In genomic region chr2:163808406-163808805, GRCh38 we compare ENCODE assay signal across 23 cellular contexts.
A peak's percentile ranks its signal among the peaks of the same experiment; 100 is the strongest.
DNase-seq lines count a peak whose midpoint lies in the region; ATAC-seq, FAIRE-seq and TF ChIP-seq lines count a peak whose summit lies in the region.
"Had no signal": no experiment of that assay in that cellular context is flagged by ENCODE, and none has a peak within 500 bp of the region (broad histone marks: within the 10 kb centered on the region; RNA-seq: fewer than 3 reads in every experiment).

No MANE protein-coding gene starts in this region.

- H3K27ac ChIP-seq in breast epithelium (no peak overlapping the region), endodermal cell (ENCODE audit: low read depth, low read length) (no peak overlapping the region)
- H3K27ac ChIP-seq: SJSA1 had no signal

- BruUV-seq in MCF 10A (replicated peaks; lab: Mats Ljungman, UMichigan), result no TSS peak

- no peaks in the 10 kb centered on the region for H3K36me3 ChIP-seq in breast epithelium
- H3K36me3 ChIP-seq in endodermal cell (ENCODE audit: control insufficient read depth, insufficient read depth, low read length), result no peaks in the 10 kb centered on the region
- H3K36me3 ChIP-seq: SJSA1 had no signal

- intact Hi-C loops in MCF 10A (cut with micrococcal nuclease) (no loop called here), breast epithelium (cut with DNase I; ENCODE audit: low total_unique reads) (no loop called here)

- FAIRE-seq in H54 (lab: Jason Lieb, UNC), result no peak
- FAIRE-seq: G401.6, H1 had no signal

- TF ChIP-seq CTCF in MCF 10A (IDR thresholded peaks at IDR 0.05; ENCODE audit: unreplicated experiment) (no peak), breast epithelium (IDR thresholded peaks at IDR 0.05) (no peak), NB4 (IDR thresholded peaks at IDR 0.05; ENCODE audit: low read depth, low read length) (no peak), endodermal cell (conservative IDR thresholded peaks at IDR 0.05) (peak; percentile 60), type B pancreatic cell (conservative IDR thresholded peaks at IDR 0.05) (peak; percentile 18)

- H3K4me3 ChIP-seq in breast epithelium (no peak overlapping the region), NB4 (ENCODE audit: low read depth, low read length) (no peak overlapping the region), endodermal cell (ENCODE audit: low read length) (no peak overlapping the region)
- H3K4me3 ChIP-seq: SJSA1 had no signal

- TF ChIP-seq POLR2A in breast epithelium (IDR thresholded peaks at IDR 0.05) (no peak), NB4 (IDR thresholded peaks at IDR 0.05; ENCODE audit: extremely low read depth, insufficient read length) (no peak), H54 (IDR thresholded peaks at IDR 0.05; ENCODE audit: low read depth, low read length) (no peak)

- no peak overlapping the region for H3K4me3 Mint-ChIP-seq in MCF 10A (ENCODE audit: unreplicated experiment)
- H3K4me3 Mint-ChIP-seq in endodermal cell, result no peak overlapping the region
- no peak overlapping the region for H3K4me3 Mint-ChIP-seq in type B pancreatic cell
- H3K4me3 Mint-ChIP-seq: CD8-positive, alpha-beta T cell; IgD-negative memory B cell had no signal

- CTCF ChIA-PET in MCF 10A (lab: Yijun Ruan, JAX), result no interaction called here

- POLR2A ChIA-PET in MCF 10A (lab: Yijun Ruan, JAX), result no interaction called here

- H3K36me3 Mint-ChIP-seq in MCF 10A (ENCODE audit: insufficient read depth, unreplicated experiment) (no peaks in the 10 kb centered on the region), endodermal cell (ENCODE audit: low read depth) (no peaks in the 10 kb centered on the region), type B pancreatic cell (no peaks in the 10 kb centered on the region)
- H3K36me3 Mint-ChIP-seq: CD8-positive, alpha-beta T cell; IgD-negative memory B cell had no signal

- H3K9me3 Mint-ChIP-seq in MCF 10A (ENCODE audit: unreplicated experiment), result no peaks in the 10 kb centered on the region
- H3K9me3 Mint-ChIP-seq in endodermal cell, result peaks cover 2% of the 10 kb centered on the region
- peaks cover 3% of the 10 kb centered on the region for H3K9me3 Mint-ChIP-seq in type B pancreatic cell

- 92% methylated on average over 2 of the region's 2 CpGs; no CpG with 5 or more reads in 1 of the 2 experiments for WGBS in endodermal cell (ENCODE audit: insufficient coverage in 1 of 2, insufficient read length in 1 of 2), 2 experiments

- no peak for ATAC-seq in GM21576 (IDR thresholded peaks at IDR 0.05; ENCODE audit: unreplicated experiment)
- no peak for ATAC-seq in GM18868 (IDR thresholded peaks at IDR 0.05; ENCODE audit: unreplicated experiment)
- ATAC-seq: CD8-positive, alpha-beta T cell; Right ventricle myocardium inferior had no signal

- no peak overlapping the region for H3K9ac ChIP-seq in endodermal cell (ENCODE audit: extremely low read depth, low read length, poor library complexity, severe bottlenecking)

- H3K27me3 Mint-ChIP-seq in MCF 10A (ENCODE audit: insufficient read depth, unreplicated experiment) (no peaks in the 10 kb centered on the region), endodermal cell (ENCODE audit: insufficient read depth) (no peaks in the 10 kb centered on the region), type B pancreatic cell (no peaks in the 10 kb centered on the region)
- H3K27me3 Mint-ChIP-seq: IgD-negative memory B cell had no signal

- H3K4me1 ChIP-seq in breast epithelium (no peaks in the 10 kb centered on the region), endodermal cell (ENCODE audit: control insufficient read depth, insufficient read depth, low read length) (no peaks in the 10 kb centered on the region)
- H3K4me1 ChIP-seq: SJSA1 had no signal

- H3K27me3 ChIP-seq in breast epithelium (no peaks in the 10 kb centered on the region), endodermal cell (ENCODE audit: control insufficient read depth, insufficient read depth, low read length, poor library complexity, severe bottlenecking) (no peaks in the 10 kb centered on the region)
- H3K27me3 ChIP-seq: SJSA1 had no signal

- no peak overlapping the region for H3K27ac Mint-ChIP-seq in MCF 10A (ENCODE audit: low read depth, unreplicated experiment)
- no peak overlapping the region for H3K27ac Mint-ChIP-seq in endodermal cell
- H3K27ac Mint-ChIP-seq in type B pancreatic cell, result no peak overlapping the region
- H3K27ac Mint-ChIP-seq: CD8-positive, alpha-beta T cell; IgD-negative memory B cell had no signal

- H3K4me1 Mint-ChIP-seq in MCF 10A (ENCODE audit: insufficient read depth, unreplicated experiment) (no peaks in the 10 kb centered on the region), endodermal cell (no peaks in the 10 kb centered on the region), type B pancreatic cell (ENCODE audit: unreplicated experiment) (no peaks in the 10 kb centered on the region)
- H3K4me1 Mint-ChIP-seq: IgD-negative memory B cell had no signal

- H3K9me3 ChIP-seq in breast epithelium, result no peaks in the 10 kb centered on the region
- peaks cover 8% of the 10 kb centered on the region for H3K9me3 ChIP-seq in endodermal cell (ENCODE audit: control insufficient read depth, low read length)
- H3K9me3 ChIP-seq: SJSA1 had no signal

- peak; percentile 35 for DNase-seq in MCF 10A (ENCODE audit: unreplicated experiment)
- DNase-seq in breast epithelium (ENCODE audit: low spot score in 2 of 2), result no peak
- peak; percentile 9 for DNase-seq in NB4 (ENCODE audit: low read depth)
- peak; percentile 57 for DNase-seq in endodermal cell
- no peak for DNase-seq in type B pancreatic cell (ENCODE audit: extremely low spot score, unreplicated experiment)
- DNase-seq in H54 (ENCODE audit: insufficient read length, low spot score), result no peak
- DNase-seq: 8988T; AML-193; C1 segment of cervical spinal cord; CD8-positive, alpha-beta T cell; DND-41; NCI-H1105 treated with DMSO at 0.1 percent for 48 hours; NCI-H1694; NCI-H2081; NCI-H2171; NCI-H345 had no signal

Comparison
In these comparisons a context has a peak if more than half of its experiments do, and no peak if none do; other contexts are left out.
1. DNase-seq: peak in MCF 10A (single experiment), NB4 (single experiment) and endodermal cell (single experiment); none in breast epithelium (0 of 2), type B pancreatic cell (single experiment) and H54 (single experiment).
2. CTCF ChIP-seq: peak in endodermal cell (single experiment) and type B pancreatic cell (single experiment); none in MCF 10A (single experiment), breast epithelium (0 of 3) and NB4 (single experiment).